ENCODE assay signal across 21 cellular contexts in the genomic region with DNA sequence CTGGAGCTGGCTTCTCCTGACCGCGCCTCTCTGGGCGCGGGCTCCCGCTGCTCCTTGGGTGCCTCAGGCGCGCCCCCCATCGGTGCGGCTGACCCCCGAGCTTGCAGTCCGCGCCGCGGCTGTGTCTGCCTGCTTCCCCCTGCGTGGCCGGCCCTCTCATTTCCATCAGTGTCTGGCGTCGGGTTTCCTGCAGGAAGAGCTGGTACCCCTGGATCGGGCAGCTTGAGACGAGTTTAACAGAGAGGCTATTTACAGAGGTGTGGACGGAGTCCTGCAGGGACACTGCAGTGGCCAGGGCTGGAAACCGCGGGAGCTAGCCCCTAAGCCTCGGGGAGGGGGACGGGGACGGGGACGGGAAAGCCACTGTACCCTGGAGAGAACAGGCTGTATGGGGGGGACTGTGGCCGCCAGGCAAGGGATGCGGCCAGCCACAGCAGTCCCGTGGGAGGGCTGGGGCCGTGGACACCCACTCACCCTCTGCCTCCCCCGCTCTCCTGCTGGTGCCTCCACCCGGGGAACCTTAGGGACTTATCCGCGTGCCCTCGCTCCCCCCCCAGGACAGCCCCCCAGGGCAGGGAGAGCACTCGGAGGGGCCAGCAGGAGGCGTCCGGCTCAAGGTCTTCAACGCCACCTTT. TPM values are rescaled to one million over a fixed set of nuclear protein-coding genes. Genes with fewer than 3 reads are reported as not detected.
DNase-seq lines count a peak whose midpoint lies in the region; ATAC-seq and TF ChIP-seq lines count a peak whose summit lies in the region.
"Had no signal": no experiment of that assay in that cellular context is flagged by ENCODE, and none has a peak within 500 bp of the region (broad histone marks: within the 10 kb centered on the region; RNA-seq: fewer than 3 reads in every experiment).

No MANE protein-coding gene starts in this region.

- CTCF ChIA-PET in activated CD4-positive, alpha-beta memory T cell treated with anti-CD3 and anti-CD28 coated beads, Interleukin-2, amount 10 ng/mL, durations not matched to agents 7 days and 5 days (lab: Charles Lee), result no interaction called here
- CTCF ChIA-PET in activated CD4-positive, alpha-beta memory T cell treated with anti-CD3 and anti-CD28 coated beads for 36 hours (lab: Charles Lee), result no interaction called here

- intact Hi-C loops in activated CD4-positive, alpha-beta memory T cell treated with anti-CD3 and anti-CD28 coated beads for 36 hours (cut with micrococcal nuclease), result no loop called here
- intact Hi-C loops in spleen (cut with DNase I; ENCODE audit: low total_unique reads), result no loop called here

- no peak overlapping the region for H3K27ac Mint-ChIP-seq in activated CD4-positive, alpha-beta memory T cell treated with anti-CD3 and anti-CD28 coated beads, Interleukin-2, amount 10 ng/mL, durations not matched to agents 7 days and 5 days
- no peak overlapping the region for H3K27ac Mint-ChIP-seq in activated CD4-positive, alpha-beta memory T cell treated with anti-CD3 and anti-CD28 coated beads for 36 hours
- no peak overlapping the region for H3K27ac Mint-ChIP-seq in glutamatergic neuron (ENCODE audit: unreplicated experiment)
- H3K27ac Mint-ChIP-seq: HFFc6; naive thymus-derived CD8-positive, alpha-beta T cell had no signal

- H3K4me1 Mint-ChIP-seq in activated CD4-positive, alpha-beta memory T cell treated with anti-CD3 and anti-CD28 coated beads, Interleukin-2, amount 10 ng/mL, durations not matched to agents 7 days and 5 days, result peaks cover 7% of the 10 kb centered on the region
- peaks cover 10% of the 10 kb centered on the region for H3K4me1 Mint-ChIP-seq in activated CD4-positive, alpha-beta memory T cell treated with anti-CD3 and anti-CD28 coated beads for 36 hours (ENCODE audit: low read depth)
- H3K4me1 Mint-ChIP-seq in glutamatergic neuron (ENCODE audit: low read depth, unreplicated experiment), result peaks cover 18% of the 10 kb centered on the region

- H3K36me3 Mint-ChIP-seq in activated CD4-positive, alpha-beta memory T cell treated with anti-CD3 and anti-CD28 coated beads, Interleukin-2, amount 10 ng/mL, durations not matched to agents 7 days and 5 days (ENCODE audit: low read depth), result no peaks in the 10 kb centered on the region
- no peaks in the 10 kb centered on the region for H3K36me3 Mint-ChIP-seq in activated CD4-positive, alpha-beta memory T cell treated with anti-CD3 and anti-CD28 coated beads for 36 hours
- H3K36me3 Mint-ChIP-seq in glutamatergic neuron (ENCODE audit: unreplicated experiment), result peaks cover 5% of the 10 kb centered on the region
- H3K36me3 Mint-ChIP-seq: naive thymus-derived CD8-positive, alpha-beta T cell had no signal

- peaks cover 12% of the 10 kb centered on the region for H3K27me3 Mint-ChIP-seq in activated CD4-positive, alpha-beta memory T cell treated with anti-CD3 and anti-CD28 coated beads, Interleukin-2, amount 10 ng/mL, durations not matched to agents 7 days and 5 days
- peaks cover 7% of the 10 kb centered on the region for H3K27me3 Mint-ChIP-seq in activated CD4-positive, alpha-beta memory T cell treated with anti-CD3 and anti-CD28 coated beads for 36 hours
- peaks cover 11% of the 10 kb centered on the region for H3K27me3 Mint-ChIP-seq in glutamatergic neuron (ENCODE audit: unreplicated experiment)

- H3K4me1 ChIP-seq in spleen, result peaks cover 0 to 80% (median 33%) of the 10 kb centered on the region in 6 donors

- H3K27me3 ChIP-seq in H7 (ENCODE audit: control insufficient read depth, insufficient read depth, low read length) (no peaks in the 10 kb centered on the region), spleen (replicated peaks in 1 of 7) (peaks cover 0 to 17% (median 3%) of the 10 kb centered on the region in 7 donors)

- TF ChIP-seq POLR2A in spleen (IDR thresholded peaks at IDR 0.05), result no peak

- no peak for ATAC-seq in GM21381 (IDR thresholded peaks at IDR 0.05; ENCODE audit: unreplicated experiment)
- ATAC-seq: activated CD4-positive, CD25-positive, alpha-beta regulatory T cell treated with anti-CD3 and anti-CD28 coated beads, Interleukin-2, amount 50 U/mL, for 24 hours; heart right ventricle; naive thymus-derived CD8-positive, alpha-beta T cell had no signal

- TF ChIP-seq CTCF in spleen (IDR thresholded peaks at IDR 0.05 in 8 of 11, conservative IDR thresholded peaks at IDR 0.05 in 3 of 11), result peak in 2 of 11 experiments; percentile 25 to 47
- TF ChIP-seq CTCF in glutamatergic neuron (IDR thresholded peaks at IDR 0.05; ENCODE audit: partially characterized antibody, unreplicated experiment), result no peak

- DNase-seq in activated CD4-positive, alpha-beta memory T cell treated with anti-CD3 and anti-CD28 coated beads, Interleukin-2, amount 10 ng/mL, durations not matched to agents 7 days and 5 days, result peak; percentile 12
- DNase-seq in activated CD4-positive, alpha-beta memory T cell treated with anti-CD3 and anti-CD28 coated beads for 36 hours, result no peak
- DNase-seq in H7 (peak; percentile 58), ecto neural progenitor cell (ENCODE audit: low spot score) (peak; percentile 47), spleen (peak; percentile 78), glutamatergic neuron (no peak), putamen (ENCODE audit: low spot score) (no peak)
- DNase-seq: anterior cingulate cortex; DMS 273 treated with DMSO at 0.1 percent for 48 hours; esophagus squamous epithelium; heart right ventricle; HFFc6; Kasumi-1; NCI-H187 treated with DMSO at 0.1 percent for 48 hours; NCI-H524 treated with DMSO at 0.1 percent for 48 hours; stimulated activated CD4-positive, alpha-beta T cell treated with anti-CD3 and anti-CD28 coated beads, Interleukin-4, amount 100 ng/mL, for 1 hour had no signal

- H3K4me3 ChIP-seq in H7 (ENCODE audit: insufficient read depth, low read depth, low read length) (no peak overlapping the region), spleen (peak overlapping the region in 3 of 8 donors; percentile 7 to 21 (median 18))
- H3K4me3 ChIP-seq: esophagus squamous epithelium had no signal

- H3K9me3 Mint-ChIP-seq in activated CD4-positive, alpha-beta memory T cell treated with anti-CD3 and anti-CD28 coated beads, Interleukin-2, amount 10 ng/mL, durations not matched to agents 7 days and 5 days, result no peaks in the 10 kb centered on the region
- no peaks in the 10 kb centered on the region for H3K9me3 Mint-ChIP-seq in activated CD4-positive, alpha-beta memory T cell treated with anti-CD3 and anti-CD28 coated beads for 36 hours
- peaks cover 14% of the 10 kb centered on the region for H3K9me3 Mint-ChIP-seq in glutamatergic neuron (ENCODE audit: unreplicated experiment)
- H3K9me3 Mint-ChIP-seq: dendritic cell treated with granulocyte-macrophage colony-stimulating factor and Interleukin-4, amounts not matched to agents 40 ng/mL and 50 ng/mL, for 4 days; HFFc6; naive thymus-derived CD8-positive, alpha-beta T cell had no signal

- no peak overlapping the region for H3K27ac ChIP-seq in spleen
- H3K27ac ChIP-seq: esophagus squamous epithelium, heart right ventricle, HL-60 had no signal

- H3K4me3 Mint-ChIP-seq in activated CD4-positive, alpha-beta memory T cell treated with anti-CD3 and anti-CD28 coated beads, Interleukin-2, amount 10 ng/mL, durations not matched to agents 7 days and 5 days, result no peak overlapping the region
- H3K4me3 Mint-ChIP-seq in activated CD4-positive, alpha-beta memory T cell treated with anti-CD3 and anti-CD28 coated beads for 36 hours, result no peak overlapping the region
- H3K4me3 Mint-ChIP-seq in glutamatergic neuron (ENCODE audit: unreplicated experiment), result no peak overlapping the region
- H3K4me3 Mint-ChIP-seq: dendritic cell treated with granulocyte-macrophage colony-stimulating factor and Interleukin-4, amounts not matched to agents 40 ng/mL and 50 ng/mL, for 4 days; HFFc6; naive thymus-derived CD8-positive, alpha-beta T cell had no signal

- 47 to 81% (median 59%) methylated on average over 32 to 40 of the region's 40 CpGs for WGBS in spleen, 5 donors

- H3K9me3 ChIP-seq in spleen, result no peaks in the 10 kb centered on the region
- H3K9me3 ChIP-seq: esophagus squamous epithelium, heart right ventricle had no signal

- POLR2A ChIA-PET in activated CD4-positive, alpha-beta memory T cell treated with anti-CD3 and anti-CD28 coated beads, Interleukin-2, amount 10 ng/mL, durations not matched to agents 7 days and 5 days (lab: Charles Lee), result no interaction called here
- POLR2A ChIA-PET in activated CD4-positive, alpha-beta memory T cell treated with anti-CD3 and anti-CD28 coated beads for 36 hours (lab: Charles Lee), result no interaction called here

- H3K36me3 ChIP-seq in H7 (replicated peaks; ENCODE audit: control insufficient read depth, insufficient read depth, low read length) (no peaks in the 10 kb centered on the region), spleen (no peaks in the 10 kb centered on the region)
- H3K36me3 ChIP-seq: esophagus squamous epithelium, heart right ventricle had no signal

RNA-seq across cellular contexts. Expression of a gene that starts 3.7 kb away (rescaled TPM):
- total RNA-seq in activated CD4-positive, alpha-beta memory T cell treated with anti-CD3 and anti-CD28 coated beads, Interleukin-2, amount 10 ng/mL, durations not matched to agents 7 days and 5 days, result 10 to 100 TPM; 20.8 to 23.6 TPM
- 10 to 100 TPM; 11.7 to 13.3 TPM for total RNA-seq in activated CD4-positive, alpha-beta memory T cell treated with anti-CD3 and anti-CD28 coated beads for 36 hours
- total RNA-seq in H7 (2014; rRNA removed; shearing (Covaris generic)), result 0.03 and 0.22 TPM in 2 replicates
- total RNA-seq in spleen (10 to 100 TPM in 3 of 7 donors, 1 to 10 TPM in 4; 3.3 to 11.8 (median 10.0) TPM), glutamatergic neuron (ENCODE audit: unreplicated experiment) (not detected)
- polyA plus RNA-seq in spleen, result 1 to 10 TPM; 3.4 to 5.0 (median 4.9) TPM

Comparison
In these comparisons a context has a peak if more than half of its experiments do, and no peak if none do; other contexts are left out.
1. DNase-seq: peak in activated CD4-positive, alpha-beta memory T cell treated with anti-CD3 and anti-CD28 coated beads, Interleukin-2, amount 10 ng/mL, durations not matched to agents 7 days and 5 days (single experiment), H7 (single experiment), ecto neural progenitor cell (single experiment) and spleen (single experiment); none in activated CD4-positive, alpha-beta memory T cell treated with anti-CD3 and anti-CD28 coated beads for 36 hours (single experiment), glutamatergic neuron (single experiment) and putamen (single experiment).